In genomic region chr20:32485126-32485769, GRCh38 we compare ENCODE assay signal across 8 cellular contexts.
A peak's percentile ranks its signal among the peaks of the same experiment; 100 is the strongest.
DNase-seq lines count a peak whose midpoint lies in the region; ATAC-seq and TF ChIP-seq lines count a peak whose summit lies in the region.

No MANE protein-coding gene starts in this region.

- H3K27ac ChIP-seq in PC-9: peak overlapping the region; percentile 41; the same call in 1 of the 2 replicates
- H3K27ac ChIP-seq in esophagus muscularis mucosa (replicated peaks in 1 of 4): peak overlapping the region; percentile 5 to 94 (median 86)

- DNase-seq in AG08395 (ENCODE audit: low spot score) (peak; percentile 67), KBM-7 (peak; percentile 91), PC-9 (peak; percentile 59 to 72), esophagus muscularis mucosa (ENCODE audit: extremely low spot score) (no peak), naive B cell (peak; percentile 62)
- DNase-seq in activated T-cell treated with anti-CD3 and anti-CD28 coated beads, Interleukin-2, amount 50 U/mL, for 1 hour: peak; percentile 84
- peak; percentile 52 to 86 for DNase-seq in stimulated activated effector memory CD8-positive, alpha-beta T cell treated with anti-CD3 and anti-CD28 coated beads, Interleukin-12 subunit alpha, Interleukin-12 subunit beta, amount 100 ng/mL, for 72 hours (ENCODE audit: low spot score in 2 of 2)

- no peaks in the 10 kb centered on the region for H3K9me2 ChIP-seq in PC-9 (ENCODE audit: insufficient read depth)

- CTCF ChIA-PET in PC-9 (lab: Charles Lee): interaction anchor here (0.6 to 1.6 kb wide), 3 partner anchors 10 to 449 kb away, joined by 3 to 9 read pairs (median 4); no protein-coding TSS in a partner anchor

- H3K27me3 ChIP-seq in PC-9 (ENCODE audit: insufficient read depth, low read depth) (no peaks in the 10 kb centered on the region), esophagus muscularis mucosa (no peaks in the 10 kb centered on the region)

- POLR2A ChIA-PET in PC-9 (lab: Charles Lee; ENCODE audit: unreplicated experiment): interaction anchor here (0.5 to 0.6 kb wide), 2 partner anchors 39 to 42 kb away, joined by 3 to 6 read pairs; no protein-coding TSS in a partner anchor

- in situ Hi-C loops in KBM-7 (cut with MboI; ENCODE audit: low pct_unique_long_range_greater_than_20kb, low sequenced_read_pairs): no loop called here

- peak overlapping the region; percentile 79; the same call in 1 of the 2 replicates for H2AFZ ChIP-seq in PC-9

- TSS peak; percentile 70 for BruUV-seq in PC-9 (replicated peaks; lab: Mats Ljungman, UMichigan)

- H3K4me1 ChIP-seq in PC-9 (replicated peaks; ENCODE audit: insufficient read depth) (peaks cover 13% of the 10 kb centered on the region), esophagus muscularis mucosa (peaks cover 26 to 44% (median 40%) of the 10 kb centered on the region in 4 donors)

- intact Hi-C loops in PC-9 (cut with micrococcal nuclease; ENCODE audit: unreplicated experiment) (loop anchor here (2.0 to 10.0 kb wide), 2 partner anchors 126 to 650 kb away; partner anchors contain the start of gene ASXL1), esophagus muscularis mucosa (cut with DNase I) (loop anchor here (5.0 to 10.0 kb wide), 2 partner anchors 148 to 280 kb away; partner anchors contain the start of genes PLAGL2 and POFUT1)

- H3K4me1 Mint-ChIP-seq in naive B cell: peaks cover 6 to 9% (median 6%) of the 10 kb centered on the region in 3 donors
- H3K4me1 Mint-ChIP-seq in stimulated activated effector memory CD8-positive, alpha-beta T cell treated with anti-CD3 and anti-CD28 coated beads, Interleukin-12 subunit alpha, Interleukin-12 subunit beta, amount 100 ng/mL, for 72 hours: peaks cover 31% of the 10 kb centered on the region

- TF ChIP-seq CTCF in PC-9 (conservative IDR thresholded peaks at IDR 0.05) (peak; percentile 83), esophagus muscularis mucosa (IDR thresholded peaks at IDR 0.05) (peak; percentile 86 to 91 (median 86))

- peak overlapping the region in 5 of 6 donors; percentile 49 to 89 (median 79) for H3K27ac Mint-ChIP-seq in naive B cell
- H3K27ac Mint-ChIP-seq in stimulated activated effector memory CD8-positive, alpha-beta T cell treated with anti-CD3 and anti-CD28 coated beads, Interleukin-12 subunit alpha, Interleukin-12 subunit beta, amount 100 ng/mL, for 72 hours: peak overlapping the region; percentile 84

- H3K36me3 ChIP-seq in PC-9 (ENCODE audit: low read depth): no peaks in the 10 kb centered on the region
- no peaks in the 10 kb centered on the region for H3K36me3 ChIP-seq in esophagus muscularis mucosa

- no peaks in the 10 kb centered on the region for H3K36me3 Mint-ChIP-seq in naive B cell
- H3K36me3 Mint-ChIP-seq in stimulated activated effector memory CD8-positive, alpha-beta T cell treated with anti-CD3 and anti-CD28 coated beads, Interleukin-12 subunit alpha, Interleukin-12 subunit beta, amount 100 ng/mL, for 72 hours: peaks cover 14% of the 10 kb centered on the region

- H3K79me2 ChIP-seq in PC-9 (ENCODE audit: low read depth): peaks cover 16% of the 10 kb centered on the region

- H3K9me3 ChIP-seq in PC-9 (ENCODE audit: insufficient read depth, low read depth) (no peaks in the 10 kb centered on the region), esophagus muscularis mucosa (no peaks in the 10 kb centered on the region)

- peak; percentile 53 for ATAC-seq in GM18873 (IDR thresholded peaks at IDR 0.05; ENCODE audit: low FRiP score, unreplicated experiment)
- ATAC-seq in naive B cell (ENCODE audit: low read depth in 2 of 2): peak; percentile 75 to 78
- ATAC-seq in stimulated activated effector memory CD8-positive, alpha-beta T cell treated with anti-CD3 and anti-CD28 coated beads, Interleukin-12 subunit alpha, Interleukin-12 subunit beta, amount 100 ng/mL, for 72 hours: peak; percentile 83

- H3F3A ChIP-seq in PC-9 (ENCODE audit: insufficient read depth, low read depth): peaks cover 24% of the 10 kb centered on the region; the same call in 1 of the 2 replicates

- peaks cover 13% of the 10 kb centered on the region for H4K20me1 ChIP-seq in PC-9 (ENCODE audit: insufficient read depth)

- TF ChIP-seq EP300 in esophagus muscularis mucosa (IDR thresholded peaks at IDR 0.05): no peak

- peaks cover 0 to 5% (median 0%) of the 10 kb centered on the region in 3 donors for H3K27me3 Mint-ChIP-seq in naive B cell

- peak overlapping the region; percentile 98 for H3K4me2 ChIP-seq in PC-9

- peak overlapping the region; percentile 87 to 95 (median 91) for H3K4me3 Mint-ChIP-seq in naive B cell
- H3K4me3 Mint-ChIP-seq in stimulated activated effector memory CD8-positive, alpha-beta T cell treated with anti-CD3 and anti-CD28 coated beads, Interleukin-12 subunit alpha, Interleukin-12 subunit beta, amount 100 ng/mL, for 72 hours: peak overlapping the region; percentile 78

- WGBS in esophagus muscularis mucosa: 3% methylated on average over 17 of the region's 17 CpGs

- H3K9me3 Mint-ChIP-seq in naive B cell: peaks cover 0 to 3% (median 1%) of the 10 kb centered on the region in 7 donors
- peaks cover 3% of the 10 kb centered on the region for H3K9me3 Mint-ChIP-seq in stimulated activated effector memory CD8-positive, alpha-beta T cell treated with anti-CD3 and anti-CD28 coated beads, Interleukin-12 subunit alpha, Interleukin-12 subunit beta, amount 100 ng/mL, for 72 hours

- no peak for TF ChIP-seq POLR2A in esophagus muscularis mucosa (IDR thresholded peaks at IDR 0.05; ENCODE audit: low read depth)

- H3K4me3 ChIP-seq in PC-9 (peak overlapping the region; percentile 82), esophagus muscularis mucosa (peak overlapping the region; percentile 78 to 95 (median 92))
